ENCODE assay signal across 1 cellular context in the genomic region with DNA sequence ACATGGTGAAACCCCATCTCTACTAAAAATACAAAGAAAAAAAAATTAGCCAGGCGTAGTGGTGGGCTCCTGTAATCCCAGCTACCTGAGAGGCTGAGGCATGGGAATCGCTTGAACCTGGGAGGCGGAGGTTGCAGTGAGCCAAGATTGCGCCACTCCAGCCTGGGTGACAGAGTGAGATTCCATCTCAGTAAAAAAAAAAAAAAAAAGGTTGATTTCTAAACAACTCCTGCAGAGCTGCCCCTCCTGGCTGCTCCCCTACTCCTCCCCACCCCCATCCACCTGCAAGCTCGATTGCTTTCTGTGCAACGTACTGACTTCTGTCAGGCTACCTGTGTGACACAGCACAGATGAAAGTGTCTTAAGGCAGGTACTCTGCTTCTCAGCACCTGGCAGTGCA.
TF ChIP-seq lines count a peak whose summit lies in the region.

No MANE protein-coding gene starts in this region.

TF ChIP-seq in K562, 482 proteins besides CTCF, POLR2A, EP300 and RAD21:
- TF ChIP-seq CEBPB (tag; IDR thresholded peaks at IDR 0.05) (peak; percentile 76), CEBPG (CRISPR knock-in tag; IDR thresholded peaks at IDR 0.05) (no peak), CEBPG (tag; conservative IDR thresholded peaks at IDR 0.05 in 1 of 2, IDR thresholded peaks at IDR 0.05 in 1 of 2) (0 out of 4 replicates have a peak, but pooled peaks of 1 of the 2 experiments have one; percentile 53), ZNF695 (CRISPR knock-in tag; IDR thresholded peaks at IDR 0.05) (no peak), POLR2B (IDR thresholded peaks at IDR 0.05; ENCODE audit: low read depth, partially characterized antibody) (no peak), HDAC6 (IDR thresholded peaks at IDR 0.05; ENCODE audit: low read depth, low read length) (no peak)
